Comparison of ENCODE assay signal across 20 cellular contexts in genomic region chr3:160831411-160831810, GRCh38.
"Had no signal": no experiment of that assay in that cellular context is flagged by ENCODE, and none has a peak within 500 bp of the region (broad histone marks: within the 10 kb centered on the region; RNA-seq: fewer than 3 reads in every experiment).

No MANE protein-coding gene starts in this region.

- H3K27me3 ChIP-seq: colonic mucosa, esophagus muscularis mucosa, uterus had no signal

- H3K4me3 ChIP-seq: colonic mucosa, esophagus muscularis mucosa, left ventricle myocardium inferior, prostate gland, uterus had no signal

- H3K36me3 ChIP-seq: colonic mucosa, esophagus muscularis mucosa, left ventricle myocardium inferior, prostate gland, uterus had no signal

- H3K4me1 ChIP-seq: colonic mucosa, prostate gland, uterus had no signal

- ATAC-seq: activated CD4-positive, alpha-beta T cell treated with anti-CD3 and anti-CD28 coated beads for 36 hours; activated T-helper 17 cell treated with anti-CD3 and anti-CD28 coated beads, Interleukin-2, amount 50 U/mL, for 72 hours; naive thymus-derived CD4-positive, alpha-beta T cell; stimulated activated naive B cell treated with anti-CD40 and anti-IgM and Interleukin-4, amounts not matched to agents 10 μg/mL and 1 μg/mL and 100 μg/mL, for 72 hours had no signal

- H3K9me3 ChIP-seq: colonic mucosa, esophagus muscularis mucosa, prostate gland, uterus had no signal

- H3K27ac ChIP-seq: colonic mucosa, esophagus muscularis mucosa, left ventricle myocardium inferior, prostate gland, uterus had no signal

- FAIRE-seq: astrocyte, TTC549 had no signal

- DNase-seq: activated CD4-positive, alpha-beta T cell treated with anti-CD3 and anti-CD28 coated beads for 36 hours; activated CD4-positive, alpha-beta T cell treated with anti-CD3 and anti-CD28 coated beads, Interleukin-2, amount 50 U/mL, for 4 hours; activated CD8-positive, alpha-beta memory T cell treated with anti-CD3 and anti-CD28 coated beads for 24 hours; activated CD8-positive, alpha-beta memory T cell treated with anti-CD3 and anti-CD28 coated beads, Interleukin-2, amount 50 U/mL, for 4 hours; activated naive CD4-positive, alpha-beta T cell; activated T-cell treated with anti-CD3 and anti-CD28 coated beads, Interleukin-2, amount 50 U/mL, for 24 hours; colonic mucosa; head of caudate nucleus; hypothalamus; left ventricle myocardium inferior; naive thymus-derived CD4-positive, alpha-beta T cell; stimulated activated CD4-positive, alpha-beta T cell treated with anti-CD3 and anti-CD28 coated beads, Interleukin-2, amount 100 ng/mL, for 48 hours; stimulated activated CD8-positive, alpha-beta memory T cell treated with anti-CD3 and anti-CD28 coated beads, Interleukin-4, amount 100 ng/mL, for 48 hours; stimulated activated naive B cell treated with anti-CD40 and anti-IgM and Interleukin-4, amounts not matched to agents 10 μg/mL and 1 μg/mL and 100 μg/mL, for 72 hours; uterus had no signal
